Comparison of ENCODE assay signal across 15 cellular contexts in genomic region chr13:31042084-31042483, GRCh38.
"Had no signal": no experiment of that assay in that cellular context is flagged by ENCODE, and none has a peak within 500 bp of the region (broad histone marks: within the 10 kb centered on the region; RNA-seq: fewer than 3 reads in every experiment).

No MANE protein-coding gene starts in this region.

- H3K27ac ChIP-seq: body of pancreas, foreskin keratinocyte, prostate gland, testis, upper lobe of left lung, VCaP had no signal

- H3K9me3 Mint-ChIP-seq: activated T-helper 1 cell treated with anti-CD3 and anti-CD28 coated beads, Interleukin-12 subunit alpha, Interleukin-12 subunit beta, Interleukin-2, Interleukin-4 antibody, amounts not matched to agents 30 ng/mL and 10 ng/mL and 1 ng/mL, durations not matched to agents 14 hours and 24 hours and 36 hours had no signal

- ATAC-seq: body of pancreas, foreskin keratinocyte, right cardiac atrium had no signal

- H3K27ac Mint-ChIP-seq: activated naive CD8-positive, alpha-beta T cell had no signal

- H3K36me3 ChIP-seq: prostate gland, upper lobe of left lung had no signal

- H3K4me1 ChIP-seq: prostate gland had no signal

- H3K36me3 Mint-ChIP-seq: activated naive CD8-positive, alpha-beta T cell had no signal

- H3K4me3 Mint-ChIP-seq: activated naive CD8-positive, alpha-beta T cell had no signal

- H3K4me3 ChIP-seq: body of pancreas, lung, prostate gland, testis, upper lobe of left lung had no signal

- H3K27me3 ChIP-seq: body of pancreas, foreskin keratinocyte, testis, upper lobe of left lung had no signal

- DNase-seq: activated CD4-positive, alpha-beta T cell treated with anti-CD3 and anti-CD28 coated beads for 1 hour; body of pancreas; caudate nucleus; foreskin keratinocyte; midbrain; right cardiac atrium; stimulated activated CD4-positive, alpha-beta T cell treated with anti-CD3 and anti-CD28 coated beads, Interleukin-2, amount 100 ng/mL, for 24 hours; T1000; testis; upper lobe of left lung had no signal

- H3K9me3 ChIP-seq: body of pancreas, prostate gland, testis, upper lobe of left lung had no signal
